In genomic region chr20:64053841-64054661, GRCh38 we compare ENCODE assay signal across 9 cellular contexts. TPM values are rescaled to one million over a fixed set of nuclear protein-coding genes. Genes with fewer than 3 reads are reported as not detected.
DNase-seq lines count a peak whose midpoint lies in the region; ATAC-seq and TF ChIP-seq lines count a peak whose summit lies in the region.
"Had no signal": no experiment of that assay in that cellular context is flagged by ENCODE, and none has a peak within 500 bp of the region (broad histone marks: within the 10 kb centered on the region; RNA-seq: fewer than 3 reads in every experiment).

No MANE protein-coding gene starts in this region.

- DNase-seq in GF-D8 (lab: John Stamatoyannopoulos, UW) (peak; percentile 37), NT2/D1 (ENCODE audit: low read depth, low spot score) (no peak), epithelial cell of proximal tubule (ENCODE audit: low read depth) (no peak), trophoblast cell (no peak), glutamatergic neuron (no peak), left colon (no peak), GOT3 (lab: John Stamatoyannopoulos, UW) (no peak)
- DNase-seq: stimulated activated naive B cell treated with anti-CD40 and anti-IgM and Interleukin-4, amounts not matched to agents 10 μg/mL and 1 μg/mL and 100 μg/mL, for 72 hours had no signal

- H3K9me3 Mint-ChIP-seq in glutamatergic neuron (ENCODE audit: unreplicated experiment): peaks cover 2% of the 10 kb centered on the region
- H3K9me3 Mint-ChIP-seq: stimulated activated naive B cell treated with anti-CD40 and anti-IgM and Interleukin-4, amounts not matched to agents 10 μg/mL and 1 μg/mL and 100 μg/mL, for 72 hours had no signal

- H3K4ac ChIP-seq in trophoblast cell (ENCODE audit: low read depth, low read length): no peak overlapping the region

- H3K27ac ChIP-seq in trophoblast cell (ENCODE audit: low read depth, low read length): no peak overlapping the region

- ATAC-seq in left colon (no peak), GM21737 (IDR thresholded peaks at IDR 0.05; ENCODE audit: unreplicated experiment) (no peak)

- H3K36me3 ChIP-seq in NT2/D1 (ENCODE audit: insufficient read depth, insufficient read length, low read length): no peaks in the 10 kb centered on the region
- no peaks in the 10 kb centered on the region for H3K36me3 ChIP-seq in trophoblast cell (ENCODE audit: control insufficient read depth in 1 of 2, insufficient read depth in 2 of 2, low read length in 2 of 2)

- no peaks in the 10 kb centered on the region for H3K9me3 ChIP-seq in NT2/D1 (ENCODE audit: insufficient read depth, low read length)
- no peaks in the 10 kb centered on the region for H3K9me3 ChIP-seq in trophoblast cell (ENCODE audit: insufficient read depth, low read depth, low read length)

- H3K18ac ChIP-seq in trophoblast cell (ENCODE audit: low read length): peak overlapping the region; percentile 21

- H2BK12ac ChIP-seq in trophoblast cell (ENCODE audit: low read length): peak overlapping the region; percentile 73

- peak overlapping the region; percentile 57 for H2BK120ac ChIP-seq in trophoblast cell (ENCODE audit: insufficient read depth, low read length, poor library complexity)

- peaks cover 18% of the 10 kb centered on the region for H3K27me3 Mint-ChIP-seq in glutamatergic neuron (ENCODE audit: unreplicated experiment)

- no peaks in the 10 kb centered on the region for H3K36me3 Mint-ChIP-seq in glutamatergic neuron (ENCODE audit: unreplicated experiment)

- no peak overlapping the region for H3K27ac Mint-ChIP-seq in glutamatergic neuron (ENCODE audit: unreplicated experiment)

- H3K4me2 ChIP-seq in trophoblast cell (ENCODE audit: low read length): no peak overlapping the region

- H4K8ac ChIP-seq in trophoblast cell (ENCODE audit: low read depth, low read length): peak overlapping the region; percentile 50

- H4K91ac ChIP-seq in trophoblast cell (ENCODE audit: low read depth, low read length): peak overlapping the region; percentile 75

- TF ChIP-seq CTCF in epithelial cell of proximal tubule (conservative IDR thresholded peaks at IDR 0.05; ENCODE audit: low read depth, low read length) (peak; percentile 37), glutamatergic neuron (IDR thresholded peaks at IDR 0.05; ENCODE audit: partially characterized antibody, unreplicated experiment) (no peak)

- peaks cover 8% of the 10 kb centered on the region for H3K27me3 ChIP-seq in NT2/D1 (ENCODE audit: insufficient read depth, insufficient read length)
- peaks cover 20% of the 10 kb centered on the region for H3K27me3 ChIP-seq in trophoblast cell (ENCODE audit: insufficient read depth, low read length)

- no peaks in the 10 kb centered on the region for H3K79me2 ChIP-seq in trophoblast cell (ENCODE audit: control insufficient read depth, insufficient read depth, low read length, poor library complexity)

- peak overlapping the region; percentile 21 for H2AFZ ChIP-seq in trophoblast cell (ENCODE audit: insufficient read depth, low read length, poor library complexity)

- H3K4me3 Mint-ChIP-seq in glutamatergic neuron (ENCODE audit: unreplicated experiment): no peak overlapping the region
- H3K4me3 Mint-ChIP-seq: stimulated activated naive B cell treated with anti-CD40 and anti-IgM and Interleukin-4, amounts not matched to agents 10 μg/mL and 1 μg/mL and 100 μg/mL, for 72 hours had no signal

- H2AK5ac ChIP-seq in trophoblast cell (ENCODE audit: low read length): peak overlapping the region; percentile 60

- H3K4me1 Mint-ChIP-seq in glutamatergic neuron (ENCODE audit: low read depth, unreplicated experiment): peaks cover 6% of the 10 kb centered on the region

- H3K9ac ChIP-seq in NT2/D1 (ENCODE audit: insufficient read length, low read depth) (peak overlapping the region; percentile 47), trophoblast cell (ENCODE audit: low read length) (no peak overlapping the region)

- intact Hi-C loops in left colon (cut with DNase I, micrococcal nuclease): no loop called here

- peaks cover 51% of the 10 kb centered on the region for H3K4me1 ChIP-seq in NT2/D1 (ENCODE audit: insufficient read depth, insufficient read length)
- peaks cover 20 to 33% of the 10 kb centered on the region in 2 experiments for H3K4me1 ChIP-seq in trophoblast cell (ENCODE audit: control insufficient read depth in 1 of 2, insufficient read depth in 2 of 2, low read length in 2 of 2)

- peak overlapping the region; percentile 3 for H2BK5ac ChIP-seq in trophoblast cell (ENCODE audit: low read depth, low read length, poor library complexity)

- WGBS in trophoblast cell (ENCODE audit: extremely low coverage, insufficient coverage, insufficient read length): no CpG with 5 or more reads among the region's 17 CpGs

- no peak overlapping the region for H3K23ac ChIP-seq in trophoblast cell (ENCODE audit: low read length)

- peaks cover 16% of the 10 kb centered on the region for H3K79me1 ChIP-seq in trophoblast cell (ENCODE audit: low read length)

- H4K12ac ChIP-seq in trophoblast cell (ENCODE audit: low read depth, low read length): peak overlapping the region; percentile 38

- H3K14ac ChIP-seq in trophoblast cell (ENCODE audit: low read length): peak overlapping the region; percentile 33

- no peak overlapping the region for H3K4me3 ChIP-seq in NT2/D1 (ENCODE audit: insufficient read length, low read depth)
- H3K4me3 ChIP-seq in epithelial cell of proximal tubule (ENCODE audit: low read depth, low read length): no peak overlapping the region
- H3K4me3 ChIP-seq in trophoblast cell (ENCODE audit: low read depth, low read length): no peak overlapping the region

RNA-seq across cellular contexts. Expression of gene SOX18, which starts 4.6 kb away (rescaled TPM):
- total RNA-seq in epithelial cell of proximal tubule: not detected in 2 replicates
- 0.58 and 0.89 TPM in 2 replicates for polyA plus RNA-seq in trophoblast cell (2013)
- total RNA-seq in glutamatergic neuron (ENCODE audit: unreplicated experiment): 0.66 TPM
- 1 to 10 TPM; 8.9 to 9.1 TPM for total RNA-seq in left colon

RNA-seq across cellular contexts. Expression of gene TCEA2, which starts 8.9 kb away (rescaled TPM):
- total RNA-seq in epithelial cell of proximal tubule (11.9 and 14.6 TPM in 2 replicates), glutamatergic neuron (ENCODE audit: unreplicated experiment) (102 TPM), left colon (1 to 10 TPM; 7.9 to 9.9 TPM)
- 55.8 and 60.4 TPM in 2 replicates for polyA plus RNA-seq in trophoblast cell (2013)

RNA-seq across cellular contexts. Expression of gene C20orf204, which starts 18.1 kb away (rescaled TPM):
- total RNA-seq in epithelial cell of proximal tubule: under 0.01 TPM in 1 of 2 replicates, not detected in the other
- 0.70 and 0.87 TPM in 2 replicates for polyA plus RNA-seq in trophoblast cell (2013)
- 3.9 TPM for total RNA-seq in glutamatergic neuron (ENCODE audit: unreplicated experiment)
- total RNA-seq in left colon: 1 to 10 TPM in 1 of 2 donors, under 1 TPM in 1; 0.67 to 1.7 TPM

RNA-seq across cellular contexts. Expression of gene RGS19, which starts 25.3 kb away (rescaled TPM):
- total RNA-seq in epithelial cell of proximal tubule: 19.7 and 21.8 TPM in 2 replicates
- 7.5 and 8.3 TPM in 2 replicates for polyA plus RNA-seq in trophoblast cell (2013)
- 4.4 TPM for total RNA-seq in glutamatergic neuron (ENCODE audit: unreplicated experiment)
- 1 to 10 TPM; 3.4 to 5.9 TPM for total RNA-seq in left colon

RNA-seq across cellular contexts. Expression of gene OPRL1, which starts 25.8 kb away (rescaled TPM):
- total RNA-seq in epithelial cell of proximal tubule: 0.06 and 0.36 TPM in 2 replicates
- 1.1 and 1.4 TPM in 2 replicates for polyA plus RNA-seq in trophoblast cell (2013)
- total RNA-seq in glutamatergic neuron (ENCODE audit: unreplicated experiment): 2.9 TPM
- under 1 TPM; 0.15 to 0.17 TPM for total RNA-seq in left colon
